ENCODE assay signal across 9 cellular contexts in the genomic region with DNA sequence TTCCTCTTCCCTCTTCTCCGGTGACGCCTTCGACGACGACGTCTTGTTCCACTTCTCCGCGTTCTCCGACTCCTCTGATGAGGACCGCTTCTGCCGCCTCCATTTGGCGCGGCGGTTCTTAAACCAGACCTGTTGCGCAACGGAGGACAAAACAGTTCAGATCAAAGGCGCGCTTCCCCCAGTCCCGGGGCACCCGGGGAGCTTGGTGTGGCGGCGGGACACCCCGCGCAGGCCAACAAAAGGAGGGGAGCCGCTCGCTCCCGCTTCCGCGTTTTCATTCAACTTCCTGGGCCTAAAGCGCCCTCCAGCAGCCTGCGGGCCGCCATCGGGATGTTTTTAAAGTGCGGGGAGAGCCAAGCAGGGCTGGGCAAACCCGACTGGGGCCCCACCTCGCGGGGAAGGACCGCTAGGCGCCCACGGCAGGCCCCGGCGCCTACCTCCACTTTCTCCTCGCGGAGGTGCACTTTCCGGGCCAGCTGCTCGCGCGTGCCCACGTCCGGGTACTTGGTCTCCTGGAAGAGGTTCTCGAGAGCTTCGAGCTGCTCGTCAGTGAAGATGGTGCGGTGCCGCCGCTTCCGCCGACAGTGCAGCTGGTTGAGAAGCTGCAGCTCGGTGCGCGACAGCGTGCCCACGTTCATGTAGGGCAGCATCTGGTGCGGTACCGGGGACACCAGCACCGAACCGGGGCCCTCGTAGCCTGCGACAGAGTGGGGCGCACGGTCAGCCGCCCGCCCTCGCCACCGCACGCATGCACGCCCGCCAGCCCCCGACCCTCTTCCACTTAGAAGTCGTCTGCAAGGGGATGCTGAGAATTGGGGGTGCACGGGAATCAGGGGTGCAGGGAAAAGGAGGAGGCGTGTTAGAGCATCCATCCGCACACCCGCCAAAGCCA. TPM values are rescaled to one million over a fixed set of nuclear protein-coding genes. Genes with fewer than 3 reads are reported as not detected.
A peak's percentile ranks its signal among the peaks of the same experiment; 100 is the strongest.
DNase-seq lines count a peak whose midpoint lies in the region; ATAC-seq lines count a peak whose summit lies in the region.
"Had no signal": no experiment of that assay in that cellular context is flagged by ENCODE, and none has a peak within 500 bp of the region (broad histone marks: within the 10 kb centered on the region; RNA-seq: fewer than 3 reads in every experiment).

No MANE protein-coding gene starts in this region.

- peaks cover 83% of the 10 kb centered on the region for H3K27me3 ChIP-seq in mucosa of stomach (ENCODE audit: control insufficient read depth, insufficient read depth, low read length)
- peaks cover 0 to 3% of the 10 kb centered on the region in 2 donors for H3K27me3 ChIP-seq in aorta (ENCODE audit: control insufficient read depth in 1 of 2, insufficient read depth in 2 of 2, low read length in 1 of 2)

- intact Hi-C loops in aorta (cut with DNase I), result no loop called here

- peak overlapping the region; percentile 52 for H3K27ac Mint-ChIP-seq in central memory CD8-positive, alpha-beta T cell (ENCODE audit: low read depth)

- peak overlapping the region; percentile 19 for H3K4me3 ChIP-seq in mucosa of stomach (ENCODE audit: low read length)
- H3K4me3 ChIP-seq in aorta (ENCODE audit: low read length in 2 of 2), result peak overlapping the region in 1 of 2 donors; percentile 57

- DNase-seq in stimulated activated naive CD4-positive, alpha-beta T cell treated with Interleukin-2 at 50 U/mL for 16 hours (lab: John Stamatoyannopoulos, UW), result peak; percentile 6
- DNase-seq in stimulated activated naive CD4-positive, alpha-beta T cell (lab: John Stamatoyannopoulos, UW), result no peak
- no peak for DNase-seq in central memory CD8-positive, alpha-beta T cell (ENCODE audit: low spot score in 2 of 2)
- DNase-seq in aorta, result no peak
- DNase-seq in medulla oblongata (ENCODE audit: extremely low spot score), result no peak
- DNase-seq in NCI-H187 (lab: John Stamatoyannopoulos, UW), result no peak
- no peak for DNase-seq in HT-29 (ENCODE audit: low spot score)
- DNase-seq: cerebellar nuclear complex had no signal

- peaks cover 5% of the 10 kb centered on the region for H3K4me1 Mint-ChIP-seq in central memory CD8-positive, alpha-beta T cell

- H3K27ac ChIP-seq in aorta (ENCODE audit: low read depth in 1 of 2, low read length in 2 of 2), result no peak overlapping the region

- H3K36me3 Mint-ChIP-seq in central memory CD8-positive, alpha-beta T cell (ENCODE audit: insufficient read depth), result peaks cover 2% of the 10 kb centered on the region

- peaks cover 91% of the 10 kb centered on the region for H3K27me3 Mint-ChIP-seq in central memory CD8-positive, alpha-beta T cell

- peaks cover 21% of the 10 kb centered on the region for H3K4me1 ChIP-seq in mucosa of stomach (ENCODE audit: control insufficient read depth, insufficient read depth, low read length)
- H3K4me1 ChIP-seq in aorta (ENCODE audit: control insufficient read depth in 1 of 2, insufficient read depth in 2 of 2, low read length in 2 of 2), result no peaks in the 10 kb centered on the region

- no peaks in the 10 kb centered on the region for H3K9me3 Mint-ChIP-seq in central memory CD8-positive, alpha-beta T cell

- ATAC-seq in central memory CD8-positive, alpha-beta T cell (replicated peaks; ENCODE audit: extremely low read depth, poor library complexity, severe bottlenecking), result peak; percentile 32
- peak; percentile 30 for ATAC-seq in aorta (ENCODE audit: low FRiP score)

- H3K9ac ChIP-seq in mucosa of stomach (ENCODE audit: low read length), result no peak overlapping the region

- 1 to 2% methylated on average over 81 to 84 of the region's 84 CpGs for WGBS in aorta, 2 donors

- H3K36me3 ChIP-seq in mucosa of stomach (ENCODE audit: control insufficient read depth, insufficient read depth, low read length) (no peaks in the 10 kb centered on the region), aorta (ENCODE audit: control insufficient read depth in 1 of 2, insufficient read depth in 2 of 2, low read length in 1 of 2) (no peaks in the 10 kb centered on the region)

- H3K9me3 ChIP-seq in mucosa of stomach (ENCODE audit: control insufficient read depth, low read length) (no peaks in the 10 kb centered on the region), aorta (ENCODE audit: control insufficient read depth, low read length) (no peaks in the 10 kb centered on the region)

- H3K4me3 Mint-ChIP-seq in central memory CD8-positive, alpha-beta T cell, result peak overlapping the region; percentile 75

RNA-seq across cellular contexts. Expression of gene GSC, which starts 1.1 kb away (rescaled TPM):
- total RNA-seq in aorta, result 1 to 10 TPM in 1 of 2 donors, under 1 TPM in 1; 0.55 to 1.3 TPM
- not detected for polyA plus RNA-seq in aorta
- total RNA-seq in HT-29 (2014; rRNA removed; shearing (Covaris generic)), result not detected in 2 replicates
